Comparison of ENCODE assay signal across 2 cellular contexts in genomic region chr14:73100334-73100733, GRCh38.
TF ChIP-seq lines count a peak whose summit lies in the region.

No MANE protein-coding gene starts in this region.

TF ChIP-seq in HCT116, 20 proteins besides CTCF, POLR2A, EP300 and RAD21 (continued from another document):
- TF ChIP-seq REST (IDR thresholded peaks at IDR 0.05; ENCODE audit: low read depth) = no peak
- no peak for TF ChIP-seq JUND (IDR thresholded peaks at IDR 0.05)
- TF ChIP-seq ATF3 (IDR thresholded peaks at IDR 0.05) = no peak
- TF ChIP-seq CBX3 (IDR thresholded peaks at IDR 0.05; ENCODE audit: low read depth) = no peak
- no peak for TF ChIP-seq SP1 (IDR thresholded peaks at IDR 0.05; ENCODE audit: low read depth)
- TF ChIP-seq TCF7L2 (IDR thresholded peaks at IDR 0.05; ENCODE audit: borderline replicate concordance, extremely low read depth, insufficient read depth, insufficient read length) = no peak

TF ChIP-seq in WTC11, 78 proteins besides CTCF, POLR2A, EP300 and RAD21 (continued from another document):
- no peak for TF ChIP-seq AR (CRISPR knock-in tag; IDR thresholded peaks at IDR 0.05)
- TF ChIP-seq E2F1 (CRISPR knock-in tag; IDR thresholded peaks at IDR 0.05) = no peak
- TF ChIP-seq ATF1 (CRISPR knock-in tag; IDR thresholded peaks at IDR 0.05) = no peak
- no peak for TF ChIP-seq TCF7 (CRISPR knock-in tag; IDR thresholded peaks at IDR 0.05; ENCODE audit: low read depth)
- no peak for TF ChIP-seq E2F5 (CRISPR knock-in tag; IDR thresholded peaks at IDR 0.05)
- TF ChIP-seq KAT7 (CRISPR knock-in tag; IDR thresholded peaks at IDR 0.05; ENCODE audit: borderline replicate concordance) = no peak
- TF ChIP-seq SOX15 (CRISPR knock-in tag; IDR thresholded peaks at IDR 0.05) = no peak
- TF ChIP-seq ZNF671 (CRISPR knock-in tag; IDR thresholded peaks at IDR 0.05) = no peak
- TF ChIP-seq ATF6 (CRISPR knock-in tag; IDR thresholded peaks at IDR 0.05) = no peak
- TF ChIP-seq ZNF423 (CRISPR knock-in tag; IDR thresholded peaks at IDR 0.05) = no peak
- TF ChIP-seq TEAD4 (CRISPR knock-in tag; IDR thresholded peaks at IDR 0.05) = no peak
- TF ChIP-seq ZNF219 (CRISPR knock-in tag; IDR thresholded peaks at IDR 0.05; ENCODE audit: borderline replicate concordance) = no peak
- no peak for TF ChIP-seq FOXP1 (CRISPR knock-in tag; IDR thresholded peaks at IDR 0.05; ENCODE audit: borderline replicate concordance)
- no peak for TF ChIP-seq ESRRA (CRISPR knock-in tag; IDR thresholded peaks at IDR 0.05; ENCODE audit: borderline replicate concordance)
- no peak for TF ChIP-seq ZBTB43 (CRISPR knock-in tag; IDR thresholded peaks at IDR 0.05)
- no peak for TF ChIP-seq ZNF396 (CRISPR knock-in tag; IDR thresholded peaks at IDR 0.05; ENCODE audit: borderline replicate concordance)
- TF ChIP-seq FOXP4 (CRISPR knock-in tag; IDR thresholded peaks at IDR 0.05) = no peak
- no peak for TF ChIP-seq MLX (CRISPR knock-in tag; IDR thresholded peaks at IDR 0.05)
